8 cellular contexts compared by ENCODE assay signal in genomic region chr3:128322030-128323022, GRCh38.
DNase-seq lines count a peak whose midpoint lies in the region; ATAC-seq and TF ChIP-seq lines count a peak whose summit lies in the region.

No MANE protein-coding gene starts in this region.

- no peak overlapping the region for H2BK15ac ChIP-seq in IMR-90 (ENCODE audit: low read depth, low read length)

- H2BK20ac ChIP-seq in IMR-90 (ENCODE audit: low read depth, low read length), result no peak overlapping the region

- H3K18ac ChIP-seq in IMR-90 (ENCODE audit: low read depth, low read length), result no peak overlapping the region

- H2AFZ ChIP-seq in IMR-90 (replicated peaks; ENCODE audit: low read length, poor library complexity), result peak overlapping the region; percentile 45

- peak; percentile 62 for TF ChIP-seq RAD21 in IMR-90 (IDR thresholded peaks at IDR 0.05; ENCODE audit: low read length)

- TF ChIP-seq CTCF in IMR-90 (conservative IDR thresholded peaks at IDR 0.05; ENCODE audit: low read depth, low read length) (peak; percentile 55), colonic mucosa (IDR thresholded peaks at IDR 0.05) (peak; percentile 54), lower lobe of right lung (IDR thresholded peaks at IDR 0.05) (peak; percentile 54)

- no peak overlapping the region for H2BK120ac ChIP-seq in IMR-90 (ENCODE audit: low read depth, low read length)

- H4K5ac ChIP-seq in IMR-90 (ENCODE audit: low read depth, low read length), result no peak overlapping the region

- H3K56ac ChIP-seq in IMR-90 (ENCODE audit: extremely low read depth, insufficient read depth, low read length), result no peak overlapping the region

- H4K20me1 ChIP-seq in BLaER1 treated with 17β-estradiol and CSF1 and Interleukin-3, amounts not matched to agents 10 nM and 100 nM, result peaks cover 0 to 31% (median 3%) of the 10 kb centered on the region in 11 experiments; a peak in 6 of 22 replicates
- no peaks in the 10 kb centered on the region; the same call in 1 of the 2 replicates for H4K20me1 ChIP-seq in IMR-90 (ENCODE audit: insufficient read depth, low read length)

- H3K9ac ChIP-seq in BLaER1 treated with 17β-estradiol and CSF1 and Interleukin-3, amounts not matched to agents 10 nM and 100 nM, result no peak overlapping the region
- no peak overlapping the region for H3K9ac ChIP-seq in IMR-90 (ENCODE audit: low read depth, low read length)
- H3K9ac ChIP-seq in colonic mucosa (ENCODE audit: low read depth in 2 of 2, low read length in 2 of 2), result no peak overlapping the region

- no peak for TF ChIP-seq POLR2A in IMR-90 (IDR thresholded peaks at IDR 0.05; ENCODE audit: low read depth, low read length)

- H3K4ac ChIP-seq in IMR-90 (ENCODE audit: low read depth, low read length), result no peak overlapping the region

- CTCF ChIA-PET in IMR-90 (lab: Yijun Ruan, JAX), result interaction anchor here (0.6 to 1.7 kb wide), 11 partner anchors 10 to 165 kb away, joined by 3 to 7 read pairs (median 3); no protein-coding TSS in a partner anchor

- H4K91ac ChIP-seq in IMR-90 (ENCODE audit: insufficient read depth, low read depth, low read length), result no peak overlapping the region

- H2AK9ac ChIP-seq in IMR-90 (replicated peaks; ENCODE audit: low read depth, low read length, poor library complexity), result peak overlapping the region; percentile 15

- H4K8ac ChIP-seq in IMR-90 (ENCODE audit: low read depth in 2 of 2, low read length in 2 of 2), result no peak overlapping the region

- peak; percentile 75 for ATAC-seq in IMR-90 (ENCODE audit: low read depth)
- ATAC-seq in lower lobe of right lung, result peak; percentile 39 to 72
- ATAC-seq in GM18858 (IDR thresholded peaks at IDR 0.05; ENCODE audit: unreplicated experiment), result no peak
- ATAC-seq in GM19035 (IDR thresholded peaks at IDR 0.05; ENCODE audit: unreplicated experiment), result no peak

- no peak overlapping the region for H2BK5ac ChIP-seq in IMR-90 (ENCODE audit: low read depth, low read length, poor library complexity, severe bottlenecking)

- H3K36me3 ChIP-seq in BLaER1 treated with 17β-estradiol and CSF1 and Interleukin-3, amounts not matched to agents 10 nM and 100 nM, result peaks cover 0 to 19% (median 6%) of the 10 kb centered on the region in 11 experiments; a peak in 6 of 22 replicates
- H3K36me3 ChIP-seq in IMR-90 (ENCODE audit: control insufficient read depth, insufficient read depth, low read length) (no peaks in the 10 kb centered on the region), colonic mucosa (no peaks in the 10 kb centered on the region), lower lobe of right lung (peaks cover 13% of the 10 kb centered on the region)

- no peak overlapping the region for H3K27ac ChIP-seq in BLaER1 treated with 17β-estradiol and CSF1 and Interleukin-3, amounts not matched to agents 10 nM and 100 nM
- H3K27ac ChIP-seq in IMR-90 (ENCODE audit: insufficient read depth, low read length), result no peak overlapping the region
- H3K27ac ChIP-seq in colonic mucosa, result no peak overlapping the region
- no peak overlapping the region for H3K27ac ChIP-seq in lower lobe of right lung

- H3K4me1 ChIP-seq in BLaER1 treated with 17β-estradiol and CSF1 and Interleukin-3, amounts not matched to agents 10 nM and 100 nM, result peaks cover 4 to 35% (median 22%) of the 10 kb centered on the region in 10 experiments; a peak in 19 of 20 replicates
- H3K4me1 ChIP-seq in IMR-90 (ENCODE audit: control insufficient read depth, insufficient read depth, low read length) (no peaks in the 10 kb centered on the region), colonic mucosa (no peaks in the 10 kb centered on the region), lower lobe of right lung (no peaks in the 10 kb centered on the region)

- no peaks in the 10 kb centered on the region for H3K27me3 ChIP-seq in BLaER1 treated with 17β-estradiol and CSF1 and Interleukin-3, amounts not matched to agents 10 nM and 100 nM
- no peaks in the 10 kb centered on the region for H3K27me3 ChIP-seq in IMR-90 (ENCODE audit: control insufficient read depth, insufficient read depth, low read length)
- H3K27me3 ChIP-seq in colonic mucosa, result no peaks in the 10 kb centered on the region
- no peaks in the 10 kb centered on the region for H3K27me3 ChIP-seq in lower lobe of right lung (ENCODE audit: low read depth)

- 87% methylated on average over 8 of the region's 14 CpGs; no CpG with 5 or more reads in 1 of the 2 experiments for WGBS in IMR-90 (ENCODE audit: extremely low coverage in 2 of 2, insufficient read length in 1 of 2), 2 experiments

- H2AK5ac ChIP-seq in IMR-90 (ENCODE audit: low read depth, low read length), result no peak overlapping the region

- POLR2A ChIA-PET in IMR-90 (lab: Charles Lee; ENCODE audit: unreplicated experiment), result interaction anchor here (0.6 kb wide), 1 partner anchor 278 kb away, joined by 6 read pairs; no protein-coding TSS in a partner anchor

- H3K9me1 ChIP-seq in IMR-90 (ENCODE audit: insufficient read depth, low read length), result no peaks in the 10 kb centered on the region

- H3K4me3 ChIP-seq in BLaER1 treated with 17β-estradiol and CSF1 and Interleukin-3, amounts not matched to agents 10 nM and 100 nM, result no peak overlapping the region
- H3K4me3 ChIP-seq in IMR-90 (ENCODE audit: insufficient read depth, low read depth, low read length) (no peak overlapping the region), colonic mucosa (no peak overlapping the region), lower lobe of right lung (no peak overlapping the region)

- BruUV-seq in IMR-90 (replicated peaks; lab: Mats Ljungman, UMichigan), result no TSS peak

- peak overlapping the region in 6 of 11 experiments; percentile 0 to 32 (median 17); a peak in 7 of 22 replicates for H3K4me2 ChIP-seq in BLaER1 treated with 17β-estradiol and CSF1 and Interleukin-3, amounts not matched to agents 10 nM and 100 nM
- no peak overlapping the region for H3K4me2 ChIP-seq in IMR-90 (ENCODE audit: low read depth, low read length)

- H3K14ac ChIP-seq in IMR-90 (replicated peaks; ENCODE audit: low read depth, low read length), result no peak overlapping the region

- no peaks in the 10 kb centered on the region for H3K9me3 ChIP-seq in BLaER1 treated with 17β-estradiol and CSF1 and Interleukin-3, amounts not matched to agents 10 nM and 100 nM (replicated peaks in 1 of 11)
- no peaks in the 10 kb centered on the region for H3K9me3 ChIP-seq in IMR-90 (ENCODE audit: control insufficient read depth, insufficient read depth, low read length)
- no peaks in the 10 kb centered on the region for H3K9me3 ChIP-seq in colonic mucosa
- H3K9me3 ChIP-seq in lower lobe of right lung, result no peaks in the 10 kb centered on the region

- no peaks in the 10 kb centered on the region for H3K79me1 ChIP-seq in IMR-90 (ENCODE audit: low read depth in 1 of 2, low read length in 2 of 2)

- in situ Hi-C loops in IMR-90 (cut with MboI; ENCODE audit: low sequenced_read_pairs), result no loop called here

- dilution Hi-C loops in IMR-90 (cut with HindIII; ENCODE audit: low sequenced_read_pairs, unreplicated experiment), result no loop called here

- no peak overlapping the region for H3K23ac ChIP-seq in IMR-90 (ENCODE audit: low read depth, low read length)

- intact Hi-C loops in IMR-90 (cut with micrococcal nuclease), result no loop called here
- intact Hi-C loops in colonic mucosa (cut with DNase I), result loop anchor here (10.0 kb wide), 1 partner anchor 228 kb away; no protein-coding TSS in a partner anchor
- intact Hi-C loops in lower lobe of right lung (cut with DNase I), result no loop called here

- DNase-seq in IMR-90 (peak; percentile 46), colonic mucosa (peak; percentile 53), lower lobe of right lung (peak; percentile 68)
- peak; percentile 51 for DNase-seq in activated CD4-positive, alpha-beta T cell treated with anti-CD3 and anti-CD28 coated beads for 1 hour
- DNase-seq in stimulated activated naive CD4-positive, alpha-beta T cell treated with Interleukin-2 at 50 U/mL for 16 hours (lab: John Stamatoyannopoulos, UW), result peak; percentile 23

TF ChIP-seq in IMR-90, 13 proteins besides CTCF, POLR2A, EP300 and RAD21:
- TF ChIP-seq FOS (IDR thresholded peaks at IDR 0.05; ENCODE audit: low read depth, low read length) (no peak), SMC3 (IDR thresholded peaks at IDR 0.05; ENCODE audit: low read depth, low read length) (peak; percentile 66)

Comparison
In these comparisons a context has a peak if more than half of its experiments do, and no peak if none do; other contexts are left out.
1. ATAC-seq: peak in IMR-90 (single experiment) and lower lobe of right lung (2 of 2); none in GM18858 (single experiment) and GM19035 (single experiment).
2. Peak in every context shown above with its lines, with median percentiles within 50 percentile points of each other: DNase-seq and CTCF ChIP-seq.